In the genomic region with DNA sequence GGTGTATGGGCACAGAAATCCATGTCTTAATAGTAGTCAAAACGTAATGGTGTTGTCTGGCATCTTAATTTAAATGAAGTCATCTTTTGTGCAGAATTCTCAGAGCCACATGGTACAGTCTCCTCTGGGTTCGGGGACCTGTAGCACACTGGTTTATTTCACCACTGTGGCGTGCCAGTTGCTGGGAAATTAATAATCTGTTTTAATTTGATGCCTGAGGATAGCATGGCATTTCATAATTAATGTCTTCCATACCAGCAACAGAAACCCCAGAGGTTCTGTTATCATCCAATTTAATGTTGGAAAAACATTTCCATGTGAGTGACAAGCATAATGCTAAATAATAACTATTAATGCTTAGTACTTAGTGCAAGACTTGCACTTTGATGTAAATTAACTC, we compare ENCODE assay signal across 31 cellular contexts. TPM values are rescaled to one million over a fixed set of nuclear protein-coding genes. Genes with fewer than 3 reads are reported as not detected.
DNase-seq lines count a peak whose midpoint lies in the region; ATAC-seq and TF ChIP-seq lines count a peak whose summit lies in the region.
"Had no signal": no experiment of that assay in that cellular context is flagged by ENCODE, and none has a peak within 500 bp of the region (broad histone marks: within the 10 kb centered on the region; RNA-seq: fewer than 3 reads in every experiment).

No MANE protein-coding gene starts in this region.

- H3K27me3 Mint-ChIP-seq in brain, result no peaks in the 10 kb centered on the region
- H3K27me3 Mint-ChIP-seq in CD8-positive, alpha-beta T cell (ENCODE audit: low read depth), result no peaks in the 10 kb centered on the region
- H3K27me3 Mint-ChIP-seq: activated CD8-positive, alpha-beta memory T cell treated with anti-CD3 and anti-CD28 coated beads, Interleukin-2, amount 10 ng/mL, durations not matched to agents 7 days and 5 days; activated naive CD8-positive, alpha-beta T cell treated with anti-CD3 and anti-CD28 coated beads, Interleukin-2, amount 10 ng/mL, durations not matched to agents 7 days and 5 days; effector memory CD8-positive, alpha-beta T cell; naive thymus-derived CD4-positive, alpha-beta T cell; stimulated activated naive CD8-positive, alpha-beta T cell treated with anti-CD3 and anti-CD28 coated beads, Interleukin-15, amount 100 ng/mL, for 72 hours had no signal

- CTCF ChIA-PET in CD8-positive, alpha-beta T cell (lab: Charles Lee), result no interaction called here

- H3K4me3 Mint-ChIP-seq in brain, result no peak overlapping the region
- no peak overlapping the region for H3K4me3 Mint-ChIP-seq in CD8-positive, alpha-beta T cell
- H3K4me3 Mint-ChIP-seq: activated CD8-positive, alpha-beta memory T cell treated with anti-CD3 and anti-CD28 coated beads, Interleukin-2, amount 10 ng/mL, durations not matched to agents 7 days and 5 days; activated naive CD8-positive, alpha-beta T cell treated with anti-CD3 and anti-CD28 coated beads, Interleukin-2, amount 10 ng/mL, durations not matched to agents 7 days and 5 days; activated T-cell treated with anti-CD3 and anti-CD28 coated beads, Interleukin-2, amount 50 U/mL, for 4 hours; CD14-positive monocyte; effector memory CD8-positive, alpha-beta T cell; mesothelial cell of epicardium; naive thymus-derived CD4-positive, alpha-beta T cell; stimulated activated naive CD8-positive, alpha-beta T cell treated with anti-CD3 and anti-CD28 coated beads, Interleukin-15, amount 100 ng/mL, for 72 hours had no signal

- H3K79me2 ChIP-seq in OCI-LY3 (ENCODE audit: low read length), result no peaks in the 10 kb centered on the region

- TF ChIP-seq CTCF in OCI-LY3 (IDR thresholded peaks at IDR 0.05; ENCODE audit: low read depth, low read length), result no peak
- no peak for TF ChIP-seq CTCF in brain (conservative IDR thresholded peaks at IDR 0.05)
- no peak for TF ChIP-seq CTCF in CD8-positive, alpha-beta T cell (IDR thresholded peaks at IDR 0.05)

- H3K27ac Mint-ChIP-seq in brain, result peak overlapping the region in 3 of 5 experiments; percentile 61 to 95 (median 68)
- H3K27ac Mint-ChIP-seq in CD8-positive, alpha-beta T cell, result no peak overlapping the region
- H3K27ac Mint-ChIP-seq: activated CD8-positive, alpha-beta memory T cell treated with anti-CD3 and anti-CD28 coated beads, Interleukin-2, amount 10 ng/mL, durations not matched to agents 7 days and 5 days; activated naive CD8-positive, alpha-beta T cell treated with anti-CD3 and anti-CD28 coated beads, Interleukin-2, amount 10 ng/mL, durations not matched to agents 7 days and 5 days; mesothelial cell of epicardium; naive thymus-derived CD4-positive, alpha-beta T cell had no signal

- H3K4me3 ChIP-seq in OCI-LY3 (ENCODE audit: low read length) (peak overlapping the region; percentile 64), skin epidermis (peak overlapping the region in 2 of 7 experiments; percentile 5 to 26)
- no peak overlapping the region for H3K4me3 ChIP-seq in CD8-positive, alpha-beta T cell (ENCODE audit: low read depth, low read length)
- H3K4me3 ChIP-seq: cardiac muscle cell, colonic mucosa, esophagus muscularis mucosa, GM23248, heart left ventricle, uterus had no signal

- POLR2A ChIA-PET in CD8-positive, alpha-beta T cell (lab: Charles Lee), result no interaction called here

- no peaks in the 10 kb centered on the region for H3K36me3 ChIP-seq in OCI-LY3 (replicated peaks; ENCODE audit: low read depth, low read length)
- no peaks in the 10 kb centered on the region for H3K36me3 ChIP-seq in CD8-positive, alpha-beta T cell (ENCODE audit: insufficient read depth, low read length)
- H3K36me3 ChIP-seq: cardiac muscle cell, colonic mucosa, neutrophil, uterus had no signal

- ATAC-seq in CD8-positive, alpha-beta T cell, result no peak
- ATAC-seq: activated CD8-positive, alpha-beta memory T cell treated with anti-CD3 and anti-CD28 coated beads, Interleukin-2, amount 10 ng/mL, durations not matched to agents 7 days and 5 days; activated T-cell treated with anti-CD3 and anti-CD28 coated beads, Interleukin-2, amount 50 U/mL, for 4 hours; heart left ventricle; naive thymus-derived CD4-positive, alpha-beta T cell; right cardiac atrium; stimulated activated naive CD8-positive, alpha-beta T cell treated with anti-CD3 and anti-CD28 coated beads, Interleukin-15, amount 100 ng/mL, for 72 hours had no signal

- no peak overlapping the region for H2AFZ ChIP-seq in OCI-LY3 (ENCODE audit: low read depth, low read length)
- H2AFZ ChIP-seq: GM23248 had no signal

- H3K27ac ChIP-seq in OCI-LY3 (ENCODE audit: low read length) (no peak overlapping the region), skin epidermis (peak overlapping the region in 12 of 21 experiments; percentile 0 to 55 (median 34))
- H3K27ac ChIP-seq in CD8-positive, alpha-beta T cell (ENCODE audit: low read depth, low read length), result no peak overlapping the region
- H3K27ac ChIP-seq: cardiac muscle cell, colonic mucosa, esophagus muscularis mucosa, GM23248, neutrophil, uterus had no signal

- H3K9ac ChIP-seq in OCI-LY3 (ENCODE audit: low read length), result 0 out of 2 replicates have a peak overlapping the region, but pooled peaks have one; percentile 23
- H3K9ac ChIP-seq: GM23248 had no signal

- peak overlapping the region; percentile 87 for H3K4me2 ChIP-seq in OCI-LY3 (ENCODE audit: low read length)

- peaks cover 10% of the 10 kb centered on the region for H3K4me1 Mint-ChIP-seq in brain
- peaks cover 8% of the 10 kb centered on the region for H3K4me1 Mint-ChIP-seq in CD8-positive, alpha-beta T cell (ENCODE audit: low read depth)
- H3K4me1 Mint-ChIP-seq: mesothelial cell of epicardium had no signal

- no peaks in the 10 kb centered on the region for H3K9me3 Mint-ChIP-seq in brain
- H3K9me3 Mint-ChIP-seq in CD8-positive, alpha-beta T cell, result no peaks in the 10 kb centered on the region
- H3K9me3 Mint-ChIP-seq: activated naive CD8-positive, alpha-beta T cell treated with anti-CD3 and anti-CD28 coated beads, Interleukin-2, amount 10 ng/mL, durations not matched to agents 7 days and 5 days; activated T-cell treated with anti-CD3 and anti-CD28 coated beads, Interleukin-2, amount 50 U/mL, for 4 hours; CD14-positive monocyte; effector memory CD8-positive, alpha-beta T cell; mesothelial cell of epicardium; naive thymus-derived CD4-positive, alpha-beta T cell; stimulated activated naive CD8-positive, alpha-beta T cell treated with anti-CD3 and anti-CD28 coated beads, Interleukin-15, amount 100 ng/mL, for 72 hours had no signal

- peak; percentile 57 for DNase-seq in DMS53 (lab: John Stamatoyannopoulos, UW)
- no peak for DNase-seq in DMS53 treated with DMSO at 0.1 percent for 48 hours (lab: John Stamatoyannopoulos, UW; ENCODE audit: unreplicated experiment)
- no peak for DNase-seq in CD8-positive, alpha-beta T cell
- no peak for DNase-seq in stimulated activated CD4-positive, alpha-beta T cell treated with anti-CD3 and anti-CD28 coated beads, Interleukin-4, amount 100 ng/mL, for 24 hours
- DNase-seq in LoVo (ENCODE audit: low spot score), result no peak
- DNase-seq: 8988T; activated CD8-positive, alpha-beta memory T cell treated with anti-CD3 and anti-CD28 coated beads, Interleukin-2, amount 10 ng/mL, durations not matched to agents 7 days and 5 days; activated naive CD8-positive, alpha-beta T cell treated with anti-CD3 and anti-CD28 coated beads, Interleukin-2, amount 10 ng/mL, durations not matched to agents 7 days and 5 days; activated T-cell treated with anti-CD3 and anti-CD28 coated beads, Interleukin-2, amount 50 U/mL, for 4 hours; aorta; colonic mucosa; effector memory CD8-positive, alpha-beta T cell; foreskin melanocyte; GM23248; heart left ventricle; IMR-90; naive thymus-derived CD4-positive, alpha-beta T cell; NCI-H1048; NCI-H187; right cardiac atrium; stimulated activated CD4-positive, alpha-beta T cell treated with anti-CD3 and anti-CD28 coated beads, Interleukin-1b, Interleukin-23, amount 100 ng/mL, for 48 hours; stimulated activated naive CD8-positive, alpha-beta T cell treated with anti-CD3 and anti-CD28 coated beads, Interleukin-15, amount 100 ng/mL, for 72 hours; uterus had no signal

- H3K27me3 ChIP-seq in OCI-LY3 (ENCODE audit: low read depth, low read length), result no peaks in the 10 kb centered on the region
- H3K27me3 ChIP-seq in CD8-positive, alpha-beta T cell (ENCODE audit: insufficient read depth, low read length), result no peaks in the 10 kb centered on the region
- H3K27me3 ChIP-seq: cardiac muscle cell, colonic mucosa, esophagus muscularis mucosa, heart left ventricle, neutrophil, uterus had no signal

- peaks cover 20% of the 10 kb centered on the region for H3K36me3 Mint-ChIP-seq in brain
- H3K36me3 Mint-ChIP-seq in CD8-positive, alpha-beta T cell, result peaks cover 38% of the 10 kb centered on the region

- H3K9me3 ChIP-seq in OCI-LY3 (ENCODE audit: insufficient read depth, low read length), result no peaks in the 10 kb centered on the region
- no peaks in the 10 kb centered on the region for H3K9me3 ChIP-seq in CD8-positive, alpha-beta T cell (ENCODE audit: low read length)
- H3K9me3 ChIP-seq: colonic mucosa, esophagus muscularis mucosa, heart left ventricle, neutrophil, uterus had no signal

- H3K4me1 ChIP-seq in OCI-LY3 (ENCODE audit: low read length), result peaks cover 40% of the 10 kb centered on the region
- H3K4me1 ChIP-seq in CD8-positive, alpha-beta T cell (ENCODE audit: insufficient read depth, low read length), result no peaks in the 10 kb centered on the region
- H3K4me1 ChIP-seq: colonic mucosa, esophagus muscularis mucosa, uterus had no signal

- intact Hi-C loops in CD8-positive, alpha-beta T cell (cut with DNase I, micrococcal nuclease), result no loop called here

- H4K20me1 ChIP-seq in OCI-LY3 (ENCODE audit: insufficient read depth, low read length), result no peaks in the 10 kb centered on the region

RNA-seq across cellular contexts. Expression of a gene that starts 51.0 kb away (rescaled TPM):
- polyA plus RNA-seq in brain (ENCODE audit: insufficient read depth, low read depth, low replicate concordance), result 13.6 TPM
- total RNA-seq in CD8-positive, alpha-beta T cell, result 10 to 100 TPM; 25.6 to 25.7 TPM

Comparison
In these comparisons a context has a peak if more than half of its experiments do, and no peak if none do; other contexts are left out.
1. H3K27ac ChIP-seq: peak in skin epidermis (12 of 21); none in OCI-LY3 (single experiment) and CD8-positive, alpha-beta T cell (single experiment).